In genomic region chr7:130736298-130736900, GRCh38 we compare ENCODE assay signal across 16 cellular contexts. TPM values are rescaled to one million over a fixed set of nuclear protein-coding genes. Genes with fewer than 3 reads are reported as not detected.
DNase-seq lines count a peak whose midpoint lies in the region; ATAC-seq, FAIRE-seq and TF ChIP-seq lines count a peak whose summit lies in the region.
"Had no signal": no experiment of that assay in that cellular context is flagged by ENCODE, and none has a peak within 500 bp of the region (broad histone marks: within the 10 kb centered on the region; RNA-seq: fewer than 3 reads in every experiment).

No MANE protein-coding gene starts in this region.

- H3K9me3 ChIP-seq in endothelial cell of umbilical vein (replicated peaks; ENCODE audit: control insufficient read depth, insufficient read depth, low read length) = peaks cover 10% of the 10 kb centered on the region
- H3K9me3 ChIP-seq: BE2C had no signal

- H3K9ac ChIP-seq in endothelial cell of umbilical vein (replicated peaks; ENCODE audit: extremely low read depth, insufficient read depth, low read length) = no peak overlapping the region

- peaks cover 47% of the 10 kb centered on the region for H3K27me3 Mint-ChIP-seq in activated naive CD4-positive, alpha-beta T cell treated with anti-CD3 and anti-CD28 coated beads, Interleukin-2, amount 50 U/mL, for 24 hours
- H3K27me3 Mint-ChIP-seq in activated naive CD4-positive, alpha-beta T cell treated with anti-CD3 and anti-CD28 coated beads, Interleukin-2, amount 10 ng/mL, durations not matched to agents 7 days and 5 days = peaks cover 39% of the 10 kb centered on the region

- H4K20me1 ChIP-seq in endothelial cell of umbilical vein (replicated peaks; ENCODE audit: control insufficient read depth, extremely low read depth, insufficient read depth, low read length) = no peaks in the 10 kb centered on the region

- no peaks in the 10 kb centered on the region for H3K9me3 Mint-ChIP-seq in activated naive CD4-positive, alpha-beta T cell treated with anti-CD3 and anti-CD28 coated beads, Interleukin-2, amount 50 U/mL, for 24 hours
- H3K9me3 Mint-ChIP-seq in activated naive CD4-positive, alpha-beta T cell treated with anti-CD3 and anti-CD28 coated beads, Interleukin-2, amount 10 ng/mL, durations not matched to agents 7 days and 5 days = peaks cover 7% of the 10 kb centered on the region

- no peak overlapping the region for H3K4me3 ChIP-seq in endothelial cell of umbilical vein (replicated peaks in 1 of 3; ENCODE audit: insufficient read depth in 1 of 3, low read depth in 1 of 3, low read length in 3 of 3)

- dilution Hi-C loops in endothelial cell of umbilical vein (cut with MboI; ENCODE audit: extremely low pct_ligation_motif_present, low sequenced_read_pairs) = no loop called here

- H3K79me2 ChIP-seq in endothelial cell of umbilical vein (ENCODE audit: control insufficient read depth, insufficient read depth, low read length) = no peaks in the 10 kb centered on the region

- no peak overlapping the region for H3K4me2 ChIP-seq in endothelial cell of umbilical vein (ENCODE audit: insufficient read depth, low read length)

- H3K9me1 ChIP-seq in endothelial cell of umbilical vein (replicated peaks; ENCODE audit: control insufficient read depth, extremely low read depth, insufficient read depth, low read length) = no peaks in the 10 kb centered on the region

- no peak for TF ChIP-seq POLR2A in endothelial cell of umbilical vein (IDR thresholded peaks at IDR 0.05; ENCODE audit: low read depth, low read length)

- H3K27me3 ChIP-seq in endothelial cell of umbilical vein (ENCODE audit: control insufficient read depth in 2 of 2, insufficient read depth in 2 of 2, low read length in 2 of 2) = peaks cover 40 to 91% of the 10 kb centered on the region in 2 experiments

- H3K4me1 Mint-ChIP-seq in activated naive CD4-positive, alpha-beta T cell treated with anti-CD3 and anti-CD28 coated beads, Interleukin-2, amount 50 U/mL, for 24 hours = peaks cover 13% of the 10 kb centered on the region
- peaks cover 13% of the 10 kb centered on the region for H3K4me1 Mint-ChIP-seq in activated naive CD4-positive, alpha-beta T cell treated with anti-CD3 and anti-CD28 coated beads, Interleukin-2, amount 10 ng/mL, durations not matched to agents 7 days and 5 days

- no peak overlapping the region for H3K27ac ChIP-seq in endothelial cell of umbilical vein (ENCODE audit: insufficient read depth, low read depth, low read length)
- H3K27ac ChIP-seq: C4-2B had no signal

- peaks cover 6% of the 10 kb centered on the region for H3K4me1 ChIP-seq in endothelial cell of umbilical vein (ENCODE audit: control insufficient read depth, extremely low read depth, insufficient read depth, low read length)
- H3K4me1 ChIP-seq: BE2C had no signal

- POLR2A ChIA-PET in endothelial cell of umbilical vein (lab: Charles Lee) = no interaction called here

- BruUV-seq in endothelial cell of umbilical vein (replicated peaks; lab: Mats Ljungman, UMichigan) = no TSS peak

- peak overlapping the region; percentile 1 for H3K27ac Mint-ChIP-seq in activated naive CD4-positive, alpha-beta T cell treated with anti-CD3 and anti-CD28 coated beads, Interleukin-2, amount 50 U/mL, for 24 hours
- no peak overlapping the region for H3K27ac Mint-ChIP-seq in activated naive CD4-positive, alpha-beta T cell treated with anti-CD3 and anti-CD28 coated beads, Interleukin-2, amount 10 ng/mL, durations not matched to agents 7 days and 5 days
- H3K27ac Mint-ChIP-seq: CD4-positive, alpha-beta memory T cell; H9 had no signal

- ATAC-seq in HG03095 (IDR thresholded peaks at IDR 0.05; ENCODE audit: unreplicated experiment) = no peak

- no peak for TF ChIP-seq CTCF in endothelial cell of umbilical vein (IDR thresholded peaks at IDR 0.05; ENCODE audit: extremely low read depth in 1 of 2, insufficient read depth in 1 of 2, low read depth in 1 of 2, low read length in 2 of 2)

- H2AFZ ChIP-seq in endothelial cell of umbilical vein (ENCODE audit: low read depth, low read length) = no peak overlapping the region

- no peak overlapping the region for H3K4me3 Mint-ChIP-seq in activated naive CD4-positive, alpha-beta T cell treated with anti-CD3 and anti-CD28 coated beads, Interleukin-2, amount 50 U/mL, for 24 hours
- no peak overlapping the region for H3K4me3 Mint-ChIP-seq in activated naive CD4-positive, alpha-beta T cell treated with anti-CD3 and anti-CD28 coated beads, Interleukin-2, amount 10 ng/mL, durations not matched to agents 7 days and 5 days
- H3K4me3 Mint-ChIP-seq: CD4-positive, alpha-beta memory T cell; H9 had no signal

- H3K36me3 ChIP-seq in endothelial cell of umbilical vein (ENCODE audit: control insufficient read depth in 2 of 2, extremely low read depth in 1 of 2, insufficient read depth in 2 of 2, low read length in 2 of 2) = no peaks in the 10 kb centered on the region
- H3K36me3 ChIP-seq: BE2C had no signal

- intact Hi-C loops in endothelial cell of umbilical vein (cut with micrococcal nuclease) = no loop called here

- DNase-seq in activated naive CD4-positive, alpha-beta T cell treated with anti-CD3 and anti-CD28 coated beads, Interleukin-2, amount 10 ng/mL, durations not matched to agents 7 days and 5 days = no peak
- no peak for DNase-seq in endothelial cell of umbilical vein (ENCODE audit: low read depth, low spot score)
- DNase-seq in retina = peak; percentile 9
- DNase-seq in stimulated activated CD4-positive, alpha-beta T cell treated with anti-CD3 and anti-CD28 coated beads, Interleukin-4, amount 100 ng/mL, for 4 hours = no peak
- DNase-seq in NCI-H1694 (lab: John Stamatoyannopoulos, UW) = no peak
- DNase-seq: BE2C; CD4-positive, alpha-beta memory T cell; DND-41; GDM1; GOT3; H9 had no signal

- CTCF ChIA-PET in activated naive CD4-positive, alpha-beta T cell treated with anti-CD3 and anti-CD28 coated beads, Interleukin-2, amount 10 ng/mL, durations not matched to agents 7 days and 5 days (lab: Charles Lee) = no interaction called here
- CTCF ChIA-PET in endothelial cell of umbilical vein (lab: Charles Lee) = interaction anchor here (1.1 kb wide), 1 partner anchor 22 kb away, joined by 4 read pairs; no protein-coding TSS in a partner anchor

- peaks cover 2% of the 10 kb centered on the region for H3K36me3 Mint-ChIP-seq in activated naive CD4-positive, alpha-beta T cell treated with anti-CD3 and anti-CD28 coated beads, Interleukin-2, amount 50 U/mL, for 24 hours
- peaks cover 7% of the 10 kb centered on the region for H3K36me3 Mint-ChIP-seq in activated naive CD4-positive, alpha-beta T cell treated with anti-CD3 and anti-CD28 coated beads, Interleukin-2, amount 10 ng/mL, durations not matched to agents 7 days and 5 days

- FAIRE-seq in endothelial cell of umbilical vein (lab: Jason Lieb, UNC) = no peak
- FAIRE-seq: GM19239 had no signal

TF ChIP-seq in endothelial cell of umbilical vein, 7 proteins besides CTCF, POLR2A, EP300 and RAD21:
- TF ChIP-seq, protein P1, sequence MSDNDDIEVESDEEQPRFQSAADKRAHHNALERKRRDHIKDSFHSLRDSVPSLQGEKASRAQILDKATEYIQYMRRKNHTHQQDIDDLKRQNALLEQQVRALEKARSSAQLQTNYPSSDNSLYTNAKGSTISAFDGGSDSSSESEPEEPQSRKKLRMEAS (IDR thresholded peaks at IDR 0.05; ENCODE audit: insufficient read depth, insufficient read length) = no peak
- TF ChIP-seq EZH2 (IDR thresholded peaks at IDR 0.05; ENCODE audit: borderline replicate concordance, low read depth, low read length, severe bottlenecking) (peak; percentile 22), FOS (IDR thresholded peaks at IDR 0.05; ENCODE audit: borderline replicate concordance, insufficient read depth, low read length) (no peak), MYC (IDR thresholded peaks at IDR 0.05; ENCODE audit: low read depth, low read length) (no peak), GATA2 (IDR thresholded peaks at IDR 0.05; ENCODE audit: insufficient read depth, insufficient read length, low read depth, low read length) (no peak), JUN (IDR thresholded peaks at IDR 0.05; ENCODE audit: borderline replicate concordance, insufficient read depth, insufficient read length, low read depth) (no peak), POLR2AphosphoS5 (IDR thresholded peaks at IDR 0.05; ENCODE audit: insufficient read depth, low read depth, low read length) (no peak)
TF ChIP-seq in endothelial cell of umbilical vein: peak in this region for 1.

RNA-seq across cellular contexts. Expression of gene KLF14, which starts 2.4 kb away (rescaled TPM):
- not detected in 2 replicates for total RNA-seq in endothelial cell of umbilical vein
- 0.01 TPM in 1 of 2 replicates, not detected in the other for polyA plus RNA-seq in endothelial cell of umbilical vein
- not detected in 2 replicates for polyA plus RNA-seq in endothelial cell of umbilical vein (2011; cell fraction: cytosol; rRNA removed)
- polyA plus RNA-seq in endothelial cell of umbilical vein (2011; cell fraction: nucleus; rRNA removed) = not detected in 2 replicates
- not detected in 2 replicates for polyA plus RNA-seq in endothelial cell of umbilical vein (2012)
- not detected in 2 replicates for polyA minus RNA-seq in endothelial cell of umbilical vein
- polyA minus RNA-seq in endothelial cell of umbilical vein (2011; cell fraction: cytosol; rRNA and poly(A)+ RNA removed) = not detected
- polyA minus RNA-seq in endothelial cell of umbilical vein (2011; cell fraction: nucleus; rRNA and poly(A)+ RNA removed) = not detected in 2 replicates
- total RNA-seq: CD4-positive, alpha-beta memory T cell; H9; HT-29 had no signal
- polyA plus RNA-seq: CD4-positive, alpha-beta memory T cell had no signal

RNA-seq across cellular contexts. Expression of gene TSGA13, which starts 50.1 kb away (rescaled TPM):
- not detected in 2 replicates for total RNA-seq in endothelial cell of umbilical vein
- polyA plus RNA-seq in endothelial cell of umbilical vein = not detected in 2 replicates
- not detected in 2 replicates for polyA plus RNA-seq in endothelial cell of umbilical vein (2011; cell fraction: cytosol; rRNA removed)
- polyA plus RNA-seq in endothelial cell of umbilical vein (2011; cell fraction: nucleus; rRNA removed) = not detected in 2 replicates
- not detected in 2 replicates for polyA plus RNA-seq in endothelial cell of umbilical vein (2012)
- not detected in 2 replicates for polyA minus RNA-seq in endothelial cell of umbilical vein
- polyA minus RNA-seq in endothelial cell of umbilical vein (2011; cell fraction: cytosol; rRNA and poly(A)+ RNA removed) = not detected
- polyA minus RNA-seq in endothelial cell of umbilical vein (2011; cell fraction: nucleus; rRNA and poly(A)+ RNA removed) = not detected in 2 replicates
- total RNA-seq: CD4-positive, alpha-beta memory T cell; H9; HT-29 had no signal
- polyA plus RNA-seq: CD4-positive, alpha-beta memory T cell had no signal
